In the genomic region with DNA sequence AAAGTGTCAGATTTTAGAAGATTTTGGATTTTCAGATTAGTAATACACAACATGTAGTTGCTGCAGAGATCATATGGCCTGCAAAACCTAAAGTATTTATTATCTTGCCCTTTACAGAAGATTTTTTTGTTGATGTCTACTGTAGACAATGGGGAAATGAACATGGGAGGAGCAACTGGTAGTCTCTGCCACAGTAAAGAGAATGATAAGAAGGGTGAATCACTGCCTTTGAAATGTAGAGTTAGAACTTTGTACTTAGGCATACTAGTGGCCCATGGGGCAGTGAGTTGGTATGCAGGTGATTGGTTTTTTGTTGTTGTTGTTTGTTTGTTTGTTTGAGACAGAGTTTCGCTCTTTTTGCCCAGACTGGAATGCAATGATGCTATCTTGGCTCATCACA, we compare ENCODE assay signal across 1 cellular context.
A peak's percentile ranks its signal among the peaks of the same experiment; 100 is the strongest.
TF ChIP-seq lines count a peak whose summit lies in the region.

No MANE protein-coding gene starts in this region.

TF ChIP-seq in HepG2, 621 proteins besides CTCF, POLR2A, EP300 and RAD21:
- TF ChIP-seq ZNF644 (CRISPR knock-in tag; IDR thresholded peaks at IDR 0.05; ENCODE audit: low read depth) (0 out of 2 replicates have a peak, but pooled peaks have one; percentile 22), TSC22D2 (CRISPR knock-in tag; IDR thresholded peaks at IDR 0.05; ENCODE audit: borderline replicate concordance) (no peak), GTF2F1 (IDR thresholded peaks at IDR 0.05; ENCODE audit: low read length) (no peak), SOX13 (IDR thresholded peaks at IDR 0.05) (no peak), SOX13 (CRISPR knock-in tag; conservative IDR thresholded peaks at IDR 0.05 in 1 of 2, IDR thresholded peaks at IDR 0.05 in 1 of 2) (peak in 1 of 2 experiments; percentile 39; a peak in 1 of 4 replicates), SP5 (CRISPR knock-in tag; IDR thresholded peaks at IDR 0.05; ENCODE audit: borderline replicate concordance, low read depth) (peak; percentile 34; the same call in 1 of the 2 replicates), ZNF136 (CRISPR knock-in tag; IDR thresholded peaks at IDR 0.05; ENCODE audit: low read depth) (no peak), JUNB (CRISPR knock-in tag; IDR thresholded peaks at IDR 0.05; ENCODE audit: borderline replicate concordance) (0 out of 2 replicates have a peak, but pooled peaks have one; percentile 25), FOXP1 (IDR thresholded peaks at IDR 0.05) (peak; percentile 77), FOXP1 (CRISPR knock-in tag; IDR thresholded peaks at IDR 0.05) (no peak), RCOR2 (CRISPR knock-in tag; IDR thresholded peaks at IDR 0.05) (no peak), FOSL2 (CRISPR knock-in tag; IDR thresholded peaks at IDR 0.05) (peak; percentile 53)
